8 cellular contexts compared by ENCODE assay signal in the genomic region with DNA sequence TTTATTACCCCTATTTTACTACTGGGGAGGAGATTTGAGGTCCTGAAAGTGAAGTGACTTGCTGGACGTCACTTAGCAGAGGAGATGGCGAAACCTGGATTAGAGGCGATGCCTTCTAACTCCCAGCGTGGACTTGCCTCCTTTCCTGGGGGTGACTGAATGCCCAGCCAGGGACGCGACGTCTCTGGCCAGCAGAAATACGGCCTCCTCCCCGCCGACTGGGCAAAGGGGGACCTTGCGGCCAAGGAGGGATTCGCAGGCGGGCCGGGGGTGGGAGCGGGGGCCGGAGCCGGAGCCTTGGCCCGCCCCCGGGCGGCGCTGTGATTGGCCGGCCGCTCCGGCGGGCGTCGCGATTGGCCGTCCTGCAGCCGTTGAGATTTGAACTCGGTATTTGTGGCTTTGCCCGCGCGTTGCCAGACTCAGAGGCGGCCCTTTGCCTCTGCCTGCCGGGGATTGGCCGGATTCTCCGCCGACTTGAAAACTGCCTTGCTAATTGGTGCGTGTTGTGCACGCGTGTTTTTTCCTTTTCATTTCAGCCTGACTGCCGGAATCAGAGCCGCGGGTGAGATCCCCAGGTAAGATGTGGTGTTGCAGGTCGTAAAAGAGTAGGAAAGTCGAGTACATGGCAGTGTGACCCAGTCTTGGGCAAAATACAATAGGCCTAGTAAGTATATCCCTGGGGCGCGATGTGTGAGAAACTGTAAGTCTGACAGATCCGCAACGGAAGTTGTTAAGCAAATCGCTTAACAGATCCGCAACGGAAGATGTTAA. TPM values are rescaled to one million over a fixed set of nuclear protein-coding genes. Genes with fewer than 3 reads are reported as not detected.
DNase-seq lines count a peak whose midpoint lies in the region; ATAC-seq and TF ChIP-seq lines count a peak whose summit lies in the region.

A gene with protein sequence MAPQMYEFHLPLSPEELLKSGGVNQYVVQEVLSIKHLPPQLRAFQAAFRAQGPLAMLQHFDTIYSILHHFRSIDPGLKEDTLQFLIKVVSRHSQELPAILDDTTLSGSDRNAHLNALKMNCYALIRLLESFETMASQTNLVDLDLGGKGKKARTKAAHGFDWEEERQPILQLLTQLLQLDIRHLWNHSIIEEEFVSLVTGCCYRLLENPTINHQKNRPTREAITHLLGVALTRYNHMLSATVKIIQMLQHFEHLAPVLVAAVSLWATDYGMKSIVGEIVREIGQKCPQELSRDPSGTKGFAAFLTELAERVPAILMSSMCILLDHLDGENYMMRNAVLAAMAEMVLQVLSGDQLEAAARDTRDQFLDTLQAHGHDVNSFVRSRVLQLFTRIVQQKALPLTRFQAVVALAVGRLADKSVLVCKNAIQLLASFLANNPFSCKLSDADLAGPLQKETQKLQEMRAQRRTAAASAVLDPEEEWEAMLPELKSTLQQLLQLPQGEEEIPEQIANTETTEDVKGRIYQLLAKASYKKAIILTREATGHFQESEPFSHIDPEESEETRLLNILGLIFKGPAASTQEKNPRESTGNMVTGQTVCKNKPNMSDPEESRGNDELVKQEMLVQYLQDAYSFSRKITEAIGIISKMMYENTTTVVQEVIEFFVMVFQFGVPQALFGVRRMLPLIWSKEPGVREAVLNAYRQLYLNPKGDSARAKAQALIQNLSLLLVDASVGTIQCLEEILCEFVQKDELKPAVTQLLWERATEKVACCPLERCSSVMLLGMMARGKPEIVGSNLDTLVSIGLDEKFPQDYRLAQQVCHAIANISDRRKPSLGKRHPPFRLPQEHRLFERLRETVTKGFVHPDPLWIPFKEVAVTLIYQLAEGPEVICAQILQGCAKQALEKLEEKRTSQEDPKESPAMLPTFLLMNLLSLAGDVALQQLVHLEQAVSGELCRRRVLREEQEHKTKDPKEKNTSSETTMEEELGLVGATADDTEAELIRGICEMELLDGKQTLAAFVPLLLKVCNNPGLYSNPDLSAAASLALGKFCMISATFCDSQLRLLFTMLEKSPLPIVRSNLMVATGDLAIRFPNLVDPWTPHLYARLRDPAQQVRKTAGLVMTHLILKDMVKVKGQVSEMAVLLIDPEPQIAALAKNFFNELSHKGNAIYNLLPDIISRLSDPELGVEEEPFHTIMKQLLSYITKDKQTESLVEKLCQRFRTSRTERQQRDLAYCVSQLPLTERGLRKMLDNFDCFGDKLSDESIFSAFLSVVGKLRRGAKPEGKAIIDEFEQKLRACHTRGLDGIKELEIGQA (N-terminal part only) (plus strand): TSS at position 523 of the 771 bp plus-strand sequence. CDS start 997 bp downstream, outside the sequence.

- BruUV-seq in PC-9 (replicated peaks; lab: Mats Ljungman, UMichigan): no TSS peak

- peak within 1 kb of the TSS; percentile 91 for H2AFZ ChIP-seq in PC-9

- H3F3A ChIP-seq in PC-9 (ENCODE audit: insufficient read depth, low read depth): peaks cover 18% of the 10 kb centered on the region; the same call in 1 of the 2 replicates

- peaks cover 62% of the 10 kb centered on the region for H3K79me2 ChIP-seq in PC-9 (ENCODE audit: low read depth)

- no peaks in the 10 kb centered on the region for H3K9me2 ChIP-seq in PC-9 (ENCODE audit: insufficient read depth)

- H3K4me1 ChIP-seq in PC-9 (replicated peaks; ENCODE audit: insufficient read depth): peaks cover 24% of the 10 kb centered on the region
- H3K4me1 ChIP-seq in esophagus (ENCODE audit: control insufficient read depth in 2 of 2, insufficient read depth in 2 of 2, low read length in 1 of 2): no peaks in the 10 kb centered on the region
- peaks cover 22% of the 10 kb centered on the region for H3K4me1 ChIP-seq in muscle layer of colon (ENCODE audit: insufficient read depth, low read length)

- peaks cover 42% of the 10 kb centered on the region for H3K4me1 Mint-ChIP-seq in activated T-cell treated with anti-CD3 and anti-CD28 coated beads, Interleukin-2, amount 50 U/mL, for 24 hours (ENCODE audit: low read depth)

- intact Hi-C loops in PC-9 (cut with micrococcal nuclease; ENCODE audit: unreplicated experiment): loop anchor here (1.0 to 5.0 kb wide), 5 partner anchors 22 to 116 kb away; partner anchors contain the start of gene SCNN1A

- H3K4me2 ChIP-seq in PC-9: peak within 1 kb of the TSS; percentile 93

- H4K20me1 ChIP-seq in PC-9 (ENCODE audit: insufficient read depth): peaks cover 5% of the 10 kb centered on the region; the same call in 1 of the 2 replicates

- DNase-seq in DMS53 (lab: John Stamatoyannopoulos, UW) (peak; percentile 100), PC-9 (peak; percentile 93 to 98)
- DNase-seq in Jurkat, Clone E6-1 (ENCODE audit: low read depth, low spot score): peak; percentile 98
- peak; percentile 93 for DNase-seq in activated T-cell treated with anti-CD3 and anti-CD28 coated beads, Interleukin-2, amount 50 U/mL, for 24 hours
- DNase-seq in stimulated activated CD8-positive, alpha-beta memory T cell treated with anti-CD3 and anti-CD28 coated beads, Interleukin-7, amount 100 ng/mL, for 24 hours (ENCODE audit: low read depth): peak; percentile 84

- no peaks in the 10 kb centered on the region for H3K9me3 Mint-ChIP-seq in activated T-cell treated with anti-CD3 and anti-CD28 coated beads, Interleukin-2, amount 50 U/mL, for 24 hours

- H3K4me3 Mint-ChIP-seq in activated T-cell treated with anti-CD3 and anti-CD28 coated beads, Interleukin-2, amount 50 U/mL, for 24 hours: peak within 1 kb of the TSS; percentile 98

- 0 to 1% methylated on average over 47 to 54 of the region's 54 CpGs for WGBS in esophagus, 2 donors

- peak within 1 kb of the TSS; percentile 100 for H3K27ac Mint-ChIP-seq in activated T-cell treated with anti-CD3 and anti-CD28 coated beads, Interleukin-2, amount 50 U/mL, for 24 hours

- ATAC-seq in GM21619 (IDR thresholded peaks at IDR 0.05; ENCODE audit: unreplicated experiment): peak; percentile 84

- peak within 1 kb of the TSS; percentile 88 for H3K9ac ChIP-seq in muscle layer of colon (ENCODE audit: low read length)

- peaks cover 39% of the 10 kb centered on the region for H3K36me3 ChIP-seq in PC-9 (ENCODE audit: low read depth)
- H3K36me3 ChIP-seq in esophagus (ENCODE audit: control insufficient read depth in 2 of 2, insufficient read depth in 2 of 2, low read length in 1 of 2): no peaks in the 10 kb centered on the region
- H3K36me3 ChIP-seq in muscle layer of colon (ENCODE audit: insufficient read depth, low read length): peaks cover 37% of the 10 kb centered on the region

- H3K4me3 ChIP-seq in Jurkat, Clone E6-1 (ENCODE audit: low read length): peak within 1 kb of the TSS; percentile 91
- peak within 1 kb of the TSS; percentile 87 for H3K4me3 ChIP-seq in PC-9
- H3K4me3 ChIP-seq in esophagus (ENCODE audit: low read depth in 1 of 2, low read length in 2 of 2): peak within 1 kb of the TSS; percentile 58 to 97
- peak within 1 kb of the TSS; percentile 80 to 100 for H3K4me3 ChIP-seq in muscle layer of colon (ENCODE audit: low read depth in 1 of 2, low read length in 2 of 2)

- peaks cover 81% of the 10 kb centered on the region for H3K36me3 Mint-ChIP-seq in activated T-cell treated with anti-CD3 and anti-CD28 coated beads, Interleukin-2, amount 50 U/mL, for 24 hours (ENCODE audit: low read depth)

- H3K27ac ChIP-seq in PC-9 (peak within 1 kb of the TSS; percentile 85), esophagus (ENCODE audit: low read depth in 2 of 2, low read length in 1 of 2) (peak within 1 kb of the TSS; percentile 98 to 100), muscle layer of colon (ENCODE audit: low read depth, low read length) (peak within 1 kb of the TSS; percentile 100)

- CTCF ChIA-PET in PC-9 (lab: Charles Lee): no interaction called here

- H3K27me3 ChIP-seq in PC-9 (ENCODE audit: insufficient read depth, low read depth) (no peaks in the 10 kb centered on the region), esophagus (ENCODE audit: control insufficient read depth in 1 of 2, insufficient read depth in 2 of 2, low read length in 2 of 2) (no peaks in the 10 kb centered on the region), muscle layer of colon (ENCODE audit: control insufficient read depth in 1 of 2, insufficient read depth in 2 of 2, low read length in 2 of 2) (no peaks in the 10 kb centered on the region)

- TF ChIP-seq CTCF in PC-9 (conservative IDR thresholded peaks at IDR 0.05): peak; percentile 46; the same call in 1 of the 2 replicates

- H3K27me3 Mint-ChIP-seq in activated T-cell treated with anti-CD3 and anti-CD28 coated beads, Interleukin-2, amount 50 U/mL, for 24 hours: no peaks in the 10 kb centered on the region

- POLR2A ChIA-PET in PC-9 (lab: Charles Lee; ENCODE audit: unreplicated experiment): interaction anchor here (0.5 to 1.2 kb wide), 11 partner anchors 23 to 440 kb away, joined by 3 to 9 read pairs (median 4); partner anchors contain the start of genes LTBR, TNFRSF1A and VAMP1

- H3K9me3 ChIP-seq in PC-9 (ENCODE audit: insufficient read depth, low read depth): no peaks in the 10 kb centered on the region
- H3K9me3 ChIP-seq in esophagus (ENCODE audit: control insufficient read depth in 2 of 2, insufficient read depth in 1 of 2, low read depth in 1 of 2, low read length in 1 of 2): no peaks in the 10 kb centered on the region
- H3K9me3 ChIP-seq in muscle layer of colon (ENCODE audit: low read length): no peaks in the 10 kb centered on the region

RNA-seq across cellular contexts. Expression of the gene that starts here (rescaled TPM):
- polyA plus RNA-seq in Jurkat, Clone E6-1 (2012; ENCODE audit: insufficient read depth, insufficient read length): 88.5 TPM
- total RNA-seq in PC-9 (2021): 220 and 266 TPM in 2 replicates
- polyA plus RNA-seq in esophagus: 10 to 100 TPM; 10.2 to 13.7 TPM

Comparison
In these comparisons a context has a peak if more than half of its experiments do, and no peak if none do; other contexts are left out.
1. Peak in every context shown above with its lines: DNase-seq, ATAC-seq, H3K4me3 ChIP-seq and H3K27ac ChIP-seq.